ENCODE assay signal across 1 cellular context in the genomic region with DNA sequence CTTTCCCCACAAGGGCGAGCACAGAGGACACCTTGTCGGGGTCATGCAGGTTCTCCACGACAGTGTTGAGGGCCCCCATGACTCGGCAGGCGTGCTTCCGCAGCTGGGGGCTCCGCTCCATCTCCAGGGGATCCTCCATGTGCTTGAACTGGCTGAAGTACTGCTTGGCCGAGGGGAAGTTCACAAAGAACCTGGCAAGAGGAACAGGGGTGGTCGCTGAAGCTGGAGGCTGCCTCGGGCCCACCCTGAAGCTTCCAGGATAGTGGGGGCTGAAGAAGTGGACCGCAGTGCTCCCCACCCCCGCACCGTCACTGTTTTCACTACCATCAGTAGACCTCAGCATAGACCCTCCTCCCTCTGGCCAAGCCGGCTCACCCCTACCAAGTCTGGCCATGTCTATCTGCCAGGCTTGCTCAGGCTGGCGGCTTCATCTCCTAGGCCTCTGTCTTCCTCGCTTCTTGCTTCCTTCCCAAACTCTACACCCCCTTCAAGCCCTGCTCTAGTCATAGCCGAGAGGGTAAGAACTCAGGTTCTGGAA.
TF ChIP-seq lines count a peak whose summit lies in the region.

No MANE protein-coding gene starts in this region.

TF ChIP-seq in HepG2, 621 proteins besides CTCF, POLR2A, EP300 and RAD21:
- TF ChIP-seq, protein P1, sequence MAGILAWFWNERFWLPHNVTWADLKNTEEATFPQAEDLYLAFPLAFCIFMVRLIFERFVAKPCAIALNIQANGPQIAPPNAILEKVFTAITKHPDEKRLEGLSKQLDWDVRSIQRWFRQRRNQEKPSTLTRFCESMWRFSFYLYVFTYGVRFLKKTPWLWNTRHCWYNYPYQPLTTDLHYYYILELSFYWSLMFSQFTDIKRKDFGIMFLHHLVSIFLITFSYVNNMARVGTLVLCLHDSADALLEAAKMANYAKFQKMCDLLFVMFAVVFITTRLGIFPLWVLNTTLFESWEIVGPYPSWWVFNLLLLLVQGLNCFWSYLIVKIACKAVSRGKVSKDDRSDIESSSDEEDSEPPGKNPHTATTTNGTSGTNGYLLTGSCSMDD (CRISPR knock-in tag; IDR thresholded peaks at IDR 0.05) = 0 out of 2 replicates have a peak, but pooled peaks have one; percentile 1
- peak; percentile 55; the same call in 1 of the 2 replicates for TF ChIP-seq SALL2 (CRISPR knock-in tag; IDR thresholded peaks at IDR 0.05)
- TF ChIP-seq, protein P2, sequence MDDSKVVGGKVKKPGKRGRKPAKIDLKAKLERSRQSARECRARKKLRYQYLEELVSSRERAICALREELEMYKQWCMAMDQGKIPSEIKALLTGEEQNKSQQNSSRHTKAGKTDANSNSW (CRISPR knock-in tag; IDR thresholded peaks at IDR 0.05; ENCODE audit: borderline replicate concordance) = no peak
- TF ChIP-seq ZNF260 (CRISPR knock-in tag; IDR thresholded peaks at IDR 0.05; ENCODE audit: borderline replicate concordance, low read depth) = no peak
TF ChIP-seq in HepG2: peak in this region for 2.
